Comparison of ENCODE assay signal across 9 cellular contexts in the genomic region with DNA sequence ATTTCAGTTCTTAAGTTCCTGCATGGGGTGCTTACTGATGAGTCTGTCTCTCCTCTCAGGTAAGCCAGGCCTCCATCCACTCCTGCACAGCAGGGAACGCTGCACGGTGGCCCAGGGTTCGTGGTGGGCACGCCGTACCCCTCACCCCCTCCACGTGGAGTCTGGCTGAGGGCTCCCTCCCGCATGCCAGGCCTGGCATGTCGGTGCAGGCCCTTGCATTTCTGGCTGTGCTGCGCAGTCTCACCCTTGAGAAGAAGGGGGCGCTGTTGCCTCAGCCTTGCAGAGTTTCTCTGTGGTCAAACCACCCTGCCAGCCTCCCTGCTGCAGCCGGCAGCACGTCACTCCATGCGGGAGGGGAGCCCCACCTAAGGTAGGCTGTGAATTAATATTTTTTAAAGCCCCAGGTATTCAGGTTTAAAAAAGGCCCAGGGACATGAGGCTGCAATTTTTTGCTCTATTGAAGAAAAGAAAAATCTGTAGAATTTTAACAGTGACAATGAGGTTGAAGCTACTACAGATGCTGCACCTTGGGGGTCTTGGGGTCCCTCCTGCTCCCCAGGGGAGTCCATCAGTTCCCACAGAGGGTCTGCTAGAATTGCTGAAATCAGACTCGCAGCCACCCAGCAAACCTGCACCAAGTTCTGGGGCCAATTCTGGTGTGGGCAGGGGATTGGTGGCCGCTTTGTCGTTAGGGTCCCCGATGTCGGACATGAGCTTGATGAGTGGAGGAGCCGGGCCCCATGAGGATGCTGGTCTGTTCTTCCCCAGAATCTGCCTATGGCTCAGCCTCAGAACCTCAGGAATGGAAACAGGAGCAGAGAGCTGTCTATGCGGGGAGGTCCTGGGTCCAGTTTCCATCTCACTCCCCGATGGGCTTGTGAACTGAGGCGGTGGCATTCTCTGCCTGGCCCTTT. TPM values are rescaled to one million over a fixed set of nuclear protein-coding genes. Genes with fewer than 3 reads are reported as not detected.
DNase-seq lines count a peak whose midpoint lies in the region; FAIRE-seq and TF ChIP-seq lines count a peak whose summit lies in the region.
"Had no signal": no experiment of that assay in that cellular context is flagged by ENCODE, and none has a peak within 500 bp of the region (broad histone marks: within the 10 kb centered on the region; RNA-seq: fewer than 3 reads in every experiment).

No MANE protein-coding gene starts in this region.

- in situ Hi-C loops in G401 (cut with HindIII; ENCODE audit: low sequenced_read_pairs), result no loop called here

- no peaks in the 10 kb centered on the region for H4K20me1 ChIP-seq in osteoblast (ENCODE audit: insufficient read depth, low read length)

- H3K27ac ChIP-seq in osteoblast (ENCODE audit: low read depth, low read length), result no peak overlapping the region
- H3K27ac ChIP-seq in tibial artery, result peak overlapping the region in 1 of 2 donors; percentile 76

- FAIRE-seq in frontal cortex (lab: Jason Lieb, UNC), result no peak

- H2AFZ ChIP-seq in osteoblast (ENCODE audit: low read length), result peak overlapping the region; percentile 73

- peak overlapping the region; percentile 16 for H3K4me2 ChIP-seq in osteoblast (ENCODE audit: insufficient read depth, low read length)

- H3K4me1 ChIP-seq in osteoblast (ENCODE audit: insufficient read depth, low read length), result peaks cover 10% of the 10 kb centered on the region
- peaks cover 0 to 24% (median 16%) of the 10 kb centered on the region in 4 donors for H3K4me1 ChIP-seq in tibial artery

- H3K79me2 ChIP-seq in osteoblast (ENCODE audit: insufficient read depth, low read length), result no peaks in the 10 kb centered on the region

- DNase-seq in G401 (ENCODE audit: low spot score), result peak; percentile 75
- DNase-seq in GOT3 (lab: John Stamatoyannopoulos, UW), result peak; percentile 16
- peak; percentile 68 to 76 for DNase-seq in Kasumi-1 (lab: John Stamatoyannopoulos, UW)
- DNase-seq in RKO (ENCODE audit: low spot score), result peak; percentile 38
- peak; percentile 26 for DNase-seq in activated T-helper 9 cell treated with anti-CD3 and anti-CD28 coated beads, Interleukin-2, amount 50 U/mL, for 16 hours (ENCODE audit: low read depth)
- DNase-seq in frontal cortex (ENCODE audit: low spot score in 2 of 2), result peak; percentile 58 to 77
- DNase-seq in osteoblast (ENCODE audit: insufficient read length, low spot score, missing footprints), result peak; percentile 97
- peak; percentile 65 to 88 for DNase-seq in tibial artery
- DNase-seq: naive B cell had no signal

- TF ChIP-seq CTCF in osteoblast (IDR thresholded peaks at IDR 0.05; ENCODE audit: extremely low read depth, low read depth, low read length) (peak; percentile 84), tibial artery (IDR thresholded peaks at IDR 0.05) (peak; percentile 79 to 92)

- intact Hi-C loops in tibial artery (cut with DNase I; ENCODE audit: low total_unique reads), result loop anchor here (5.0 to 10.0 kb wide), 2 partner anchors 629 to 981 kb away; a partner anchor contains a TSS

- H3K27me3 ChIP-seq in osteoblast (ENCODE audit: insufficient read depth, low read length), result no peaks in the 10 kb centered on the region
- H3K27me3 ChIP-seq in tibial artery, result no peaks in the 10 kb centered on the region

- H3K36me3 ChIP-seq in osteoblast (ENCODE audit: insufficient read depth, low read length) (no peaks in the 10 kb centered on the region), tibial artery (no peaks in the 10 kb centered on the region)

- no peaks in the 10 kb centered on the region for H3K9me3 ChIP-seq in osteoblast (ENCODE audit: low read depth, low read length)
- no peaks in the 10 kb centered on the region for H3K9me3 ChIP-seq in tibial artery

- no peak overlapping the region for H3K4me3 ChIP-seq in osteoblast (ENCODE audit: insufficient read depth, low read length)
- peak overlapping the region; percentile 14 for H3K4me3 ChIP-seq in tibial artery

RNA-seq across cellular contexts. Expression of a gene that starts 52.6 kb away (rescaled TPM):
- 3.3 and 4.9 TPM in 2 replicates for total RNA-seq in G401 (2014; rRNA removed; shearing (Covaris generic))
- total RNA-seq in frontal cortex, result 11.0 TPM
- 16.5 and 21.4 TPM in 2 replicates for total RNA-seq in osteoblast

Comparison
In these comparisons a context has a peak if more than half of its experiments do, and no peak if none do; other contexts are left out.
1. DNase-seq: peak in every context shown above with its lines; median percentile 97 in osteoblast; 76 in tibial artery; 75 in G401; 72 in Kasumi-1; 68 in frontal cortex; 38 in RKO; 26 in activated T-helper 9 cell treated with anti-CD3 and anti-CD28 coated beads, Interleukin-2, amount 50 U/mL, for 16 hours; 16 in GOT3.